22 cellular contexts compared by ENCODE assay signal in the genomic region with DNA sequence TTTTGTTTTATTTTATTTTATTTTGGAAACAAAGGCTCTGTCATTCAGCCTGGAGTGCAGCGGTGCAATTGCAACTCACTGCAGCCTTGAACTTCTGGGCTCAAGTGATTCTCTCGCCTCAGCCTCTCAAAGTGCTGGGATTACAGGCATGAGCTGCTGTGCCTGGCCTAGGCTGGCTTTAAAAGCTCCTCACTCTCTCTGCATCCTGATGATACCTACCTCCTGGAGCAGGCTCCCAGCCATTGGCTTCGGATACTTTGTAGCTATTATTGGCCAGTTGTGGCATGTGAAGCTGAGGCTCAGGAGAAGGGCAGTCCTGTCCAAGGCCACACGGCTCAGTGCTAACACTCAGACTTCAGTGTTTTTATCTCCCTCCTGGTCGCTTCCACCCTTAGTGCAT.
"Had no signal": no experiment of that assay in that cellular context is flagged by ENCODE, and none has a peak within 500 bp of the region (broad histone marks: within the 10 kb centered on the region; RNA-seq: fewer than 3 reads in every experiment).

No MANE protein-coding gene starts in this region.

- H3K36me3 ChIP-seq: tibial artery had no signal

- H3K27ac ChIP-seq: psoas muscle, skin epidermis, spleen, testis, tibial artery had no signal

- H3K9me3 ChIP-seq: testis had no signal

- H3K27me3 Mint-ChIP-seq: stimulated activated memory B cell treated with anti-CD40 and anti-IgM and Interleukin-4, amounts not matched to agents 10 μg/mL and 1 μg/mL and 100 μg/mL, for 72 hours; type B pancreatic cell had no signal

- ATAC-seq: effector memory CD8-positive, alpha-beta T cell; naive thymus-derived CD4-positive, alpha-beta T cell; psoas muscle; right cardiac atrium had no signal

- H3K27ac Mint-ChIP-seq: effector memory CD8-positive, alpha-beta T cell; memory B cell; mesothelial cell of epicardium; naive thymus-derived CD4-positive, alpha-beta T cell; nephron progenitor cell; stimulated activated memory B cell treated with anti-CD40 and anti-IgM and Interleukin-4, amounts not matched to agents 10 μg/mL and 1 μg/mL and 100 μg/mL, for 72 hours; type B pancreatic cell had no signal

- H3K4me1 ChIP-seq: psoas muscle, testis, tibial artery had no signal

- H3K27me3 ChIP-seq: spleen, testis had no signal

- FAIRE-seq: frontal cortex, keratinocyte had no signal

- H3K9me3 Mint-ChIP-seq: effector memory CD8-positive, alpha-beta T cell; memory B cell; mesothelial cell of epicardium; nephron progenitor cell; stimulated activated memory B cell treated with anti-CD40 and anti-IgM and Interleukin-4, amounts not matched to agents 10 μg/mL and 1 μg/mL and 100 μg/mL, for 72 hours; type B pancreatic cell had no signal

- H3K36me3 Mint-ChIP-seq: memory B cell; naive thymus-derived CD4-positive, alpha-beta T cell; stimulated activated memory B cell treated with anti-CD40 and anti-IgM and Interleukin-4, amounts not matched to agents 10 μg/mL and 1 μg/mL and 100 μg/mL, for 72 hours had no signal

- DNase-seq: cortex of kidney; effector memory CD8-positive, alpha-beta T cell; hypothalamus; naive thymus-derived CD4-positive, alpha-beta T cell; nephron progenitor cell; nucleus accumbens; posterior cingulate gyrus; psoas muscle; spleen; stimulated activated CD4-positive, alpha-beta T cell treated with anti-CD3 and anti-CD28 coated beads, Interleukin-4, amount 100 ng/mL, for 4 hours; stimulated activated naive CD8-positive, alpha-beta T cell treated with anti-CD3 and anti-CD28 coated beads, Interleukin-15, Interleukin-2, amounts not matched to agents 100 U/mL and 50 U/mL, for 24 hours; testis; tibial artery had no signal

- H3K4me3 ChIP-seq: lung, psoas muscle, skin epidermis, spleen, testis, tibial artery had no signal

- H3K4me3 Mint-ChIP-seq: effector memory CD8-positive, alpha-beta T cell; memory B cell; mesothelial cell of epicardium; naive thymus-derived CD4-positive, alpha-beta T cell; nephron progenitor cell; stimulated activated memory B cell treated with anti-CD40 and anti-IgM and Interleukin-4, amounts not matched to agents 10 μg/mL and 1 μg/mL and 100 μg/mL, for 72 hours; type B pancreatic cell had no signal
